ENCODE assay signal across 32 cellular contexts in the genomic region with DNA sequence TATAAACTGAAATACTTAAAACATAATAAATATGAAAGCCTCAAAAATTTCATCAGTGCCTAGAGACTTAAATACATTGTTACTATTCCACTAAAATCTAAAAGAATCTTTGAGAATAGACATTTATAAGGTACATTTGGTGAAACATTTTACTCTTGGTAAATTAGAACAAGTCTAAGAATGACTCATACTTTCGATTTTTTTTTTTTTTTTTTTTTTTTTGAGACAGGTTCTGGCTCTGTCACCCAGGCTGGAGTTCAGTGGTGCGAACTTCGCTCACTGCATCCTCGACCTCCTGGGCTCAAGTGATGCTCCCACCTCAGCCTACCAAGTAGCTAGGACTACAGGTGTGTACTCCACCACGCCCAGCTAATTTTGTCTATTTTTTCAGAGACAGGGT. TPM values are rescaled to one million over a fixed set of nuclear protein-coding genes. Genes with fewer than 3 reads are reported as not detected.
DNase-seq lines count a peak whose midpoint lies in the region; ATAC-seq, FAIRE-seq and TF ChIP-seq lines count a peak whose summit lies in the region.
"Had no signal": no experiment of that assay in that cellular context is flagged by ENCODE, and none has a peak within 500 bp of the region (broad histone marks: within the 10 kb centered on the region; RNA-seq: fewer than 3 reads in every experiment).

No MANE protein-coding gene starts in this region.

- no peaks in the 10 kb centered on the region for H3K27me3 ChIP-seq in bronchial epithelial cell (ENCODE audit: control insufficient read depth, insufficient read depth, low read length)
- H3K27me3 ChIP-seq: adrenal gland, body of pancreas, gastroesophageal sphincter, hepatocyte, MG63, uterus had no signal

- intact Hi-C loops in activated CD4-positive, alpha-beta T cell treated with anti-CD3 and anti-CD28 coated beads for 36 hours (cut with DNase I, micrococcal nuclease), result no loop called here

- peak; percentile 61 for ATAC-seq in activated CD4-positive, alpha-beta T cell treated with anti-CD3 and anti-CD28 coated beads for 36 hours
- ATAC-seq in GM21529 (IDR thresholded peaks at IDR 0.05; ENCODE audit: unreplicated experiment) (peak; percentile 34), HG03378 (IDR thresholded peaks at IDR 0.05; ENCODE audit: unreplicated experiment) (peak; percentile 44), HG03175 (IDR thresholded peaks at IDR 0.05; ENCODE audit: unreplicated experiment) (no peak)
- ATAC-seq: body of pancreas; gastroesophageal sphincter; HCT116; left cardiac atrium; Panc1; sciatic nerve; stimulated activated naive B cell treated with anti-CD40 and anti-IgM and Interleukin-4, amounts not matched to agents 10 μg/mL and 1 μg/mL and 100 μg/mL, for 72 hours had no signal

- H3K4me1 Mint-ChIP-seq in activated CD4-positive, alpha-beta T cell treated with anti-CD3 and anti-CD28 coated beads for 36 hours, result peaks cover 10% of the 10 kb centered on the region
- H3K4me1 Mint-ChIP-seq in nephron progenitor cell, result peaks cover 13% of the 10 kb centered on the region

- peaks cover 11% of the 10 kb centered on the region for H3K36me3 Mint-ChIP-seq in activated CD4-positive, alpha-beta T cell treated with anti-CD3 and anti-CD28 coated beads for 36 hours (ENCODE audit: low read depth)
- H3K36me3 Mint-ChIP-seq in nephron progenitor cell (ENCODE audit: low read depth), result peaks cover 66% of the 10 kb centered on the region

- TF ChIP-seq CTCF in bronchial epithelial cell (IDR thresholded peaks at IDR 0.05; ENCODE audit: insufficient read depth, low read length, severe bottlenecking) (no peak), nephron progenitor cell (IDR thresholded peaks at IDR 0.05) (no peak)

- H3K4me3 ChIP-seq in bronchial epithelial cell (ENCODE audit: low read depth, low read length), result no peak overlapping the region
- H3K4me3 ChIP-seq: adrenal gland, body of pancreas, gastroesophageal sphincter, hepatocyte, MG63, uterus had no signal

- H3K27ac Mint-ChIP-seq in activated CD4-positive, alpha-beta T cell treated with anti-CD3 and anti-CD28 coated beads for 36 hours, result no peak overlapping the region
- no peak overlapping the region for H3K27ac Mint-ChIP-seq in nephron progenitor cell
- H3K27ac Mint-ChIP-seq: CD4-positive, alpha-beta T cell; stimulated activated naive B cell treated with anti-CD40 and anti-IgM and Interleukin-4, amounts not matched to agents 10 μg/mL and 1 μg/mL and 100 μg/mL, for 72 hours had no signal

- CTCF ChIA-PET in activated CD4-positive, alpha-beta T cell treated with anti-CD3 and anti-CD28 coated beads for 36 hours (lab: Charles Lee), result interaction anchor here (1.1 kb wide), 1 partner anchor 31 kb away, joined by 3 read pairs; no protein-coding TSS in a partner anchor

- POLR2A ChIA-PET in activated CD4-positive, alpha-beta T cell treated with anti-CD3 and anti-CD28 coated beads for 36 hours (lab: Charles Lee), result interaction anchor here (0.9 kb wide), 1 partner anchor 8 kb away, joined by 3 read pairs; no protein-coding TSS in a partner anchor

- no peak for DNase-seq in activated CD4-positive, alpha-beta T cell treated with anti-CD3 and anti-CD28 coated beads for 36 hours
- no peak for DNase-seq in activated CD4-positive, alpha-beta T cell treated with anti-CD3 and anti-CD28 coated beads, Interleukin-2, amount 50 U/mL, for 48 hours
- DNase-seq in bronchial epithelial cell (ENCODE audit: low read depth) (peak; percentile 13), occipital lobe (lab: John Stamatoyannopoulos, UW) (no peak), nephron progenitor cell (no peak)
- DNase-seq: 8988T; adrenal gland; body of pancreas; CD4-positive, alpha-beta T cell; KBM-7; left cardiac atrium; MG63; NCI-H1105 treated with DMSO at 0.1 percent for 48 hours; NCI-H2029 treated with DMSO at 0.1 percent for 48 hours; NCI-H526 treated with DMSO at 0.1 percent for 48 hours; SHP77 treated with DMSO at 0.1 percent for 48 hours; stimulated activated CD4-positive, alpha-beta T cell treated with anti-CD3 and anti-CD28 coated beads, Interleukin-12 subunit alpha, Interleukin-12 subunit beta, amount 100 ng/mL, for 4 hours; stimulated activated CD4-positive, alpha-beta T cell treated with anti-CD3 and anti-CD28 coated beads, Interleukin-4, amount 100 ng/mL, for 4 hours; stimulated activated naive B cell treated with anti-CD40 and anti-IgM and Interleukin-4, amounts not matched to agents 10 μg/mL and 1 μg/mL and 100 μg/mL, for 72 hours; T-helper 9 cell; uterus had no signal

- H3K27me3 Mint-ChIP-seq in activated CD4-positive, alpha-beta T cell treated with anti-CD3 and anti-CD28 coated beads for 36 hours, result no peaks in the 10 kb centered on the region
- no peaks in the 10 kb centered on the region for H3K27me3 Mint-ChIP-seq in nephron progenitor cell (ENCODE audit: low read depth, poor library complexity)
- H3K27me3 Mint-ChIP-seq: CD4-positive, alpha-beta T cell; stimulated activated naive B cell treated with anti-CD40 and anti-IgM and Interleukin-4, amounts not matched to agents 10 μg/mL and 1 μg/mL and 100 μg/mL, for 72 hours had no signal

- peaks cover 2% of the 10 kb centered on the region for H3K36me3 ChIP-seq in bronchial epithelial cell (ENCODE audit: control insufficient read depth, insufficient read depth, low read length)
- H3K36me3 ChIP-seq: uterus had no signal

- FAIRE-seq in bronchial epithelial cell (lab: Jason Lieb, UNC), result no peak
- FAIRE-seq: endothelial cell of umbilical vein, HTR-8/SVneo had no signal

- no peak overlapping the region for H3K4me3 Mint-ChIP-seq in activated CD4-positive, alpha-beta T cell treated with anti-CD3 and anti-CD28 coated beads for 36 hours
- no peak overlapping the region for H3K4me3 Mint-ChIP-seq in nephron progenitor cell
- H3K4me3 Mint-ChIP-seq: CD4-positive, alpha-beta T cell; neural crest cell; stimulated activated naive B cell treated with anti-CD40 and anti-IgM and Interleukin-4, amounts not matched to agents 10 μg/mL and 1 μg/mL and 100 μg/mL, for 72 hours had no signal

- H3K9me3 Mint-ChIP-seq in activated CD4-positive, alpha-beta T cell treated with anti-CD3 and anti-CD28 coated beads for 36 hours (ENCODE audit: low read depth), result no peaks in the 10 kb centered on the region
- H3K9me3 Mint-ChIP-seq in nephron progenitor cell, result no peaks in the 10 kb centered on the region
- H3K9me3 Mint-ChIP-seq: CD4-positive, alpha-beta T cell; neural crest cell; stimulated activated naive B cell treated with anti-CD40 and anti-IgM and Interleukin-4, amounts not matched to agents 10 μg/mL and 1 μg/mL and 100 μg/mL, for 72 hours had no signal

RNA-seq across cellular contexts. Expression of gene FUCA2, which starts 6.4 kb away (rescaled TPM):
- 1 to 10 TPM; 6.7 to 7.8 TPM for total RNA-seq in activated CD4-positive, alpha-beta T cell treated with anti-CD3 and anti-CD28 coated beads for 36 hours
- total RNA-seq in bronchial epithelial cell, result 24.1 and 35.3 TPM in 2 replicates
- 13.4 TPM for total RNA-seq in occipital lobe

RNA-seq across cellular contexts. Expression of gene PEX3, which starts 54.5 kb away (rescaled TPM):
- total RNA-seq in activated CD4-positive, alpha-beta T cell treated with anti-CD3 and anti-CD28 coated beads for 36 hours, result 10 to 100 TPM; 31.1 to 42.2 TPM
- 11.1 and 18.7 TPM in 2 replicates for total RNA-seq in bronchial epithelial cell
- total RNA-seq in occipital lobe, result 34.8 TPM

RNA-seq across cellular contexts. Expression of gene ADAT2, which starts 54.6 kb away (rescaled TPM):
- 10 to 100 TPM; 23.6 to 26.0 TPM for total RNA-seq in activated CD4-positive, alpha-beta T cell treated with anti-CD3 and anti-CD28 coated beads for 36 hours
- 3.3 and 4.7 TPM in 2 replicates for total RNA-seq in bronchial epithelial cell
- 5.3 TPM for total RNA-seq in occipital lobe
